33 cellular contexts compared by ENCODE assay signal in genomic region chr5:177423671-177424070, GRCh38. TPM values are rescaled to one million over a fixed set of nuclear protein-coding genes. Genes with fewer than 3 reads are reported as not detected.
"Had no signal": no experiment of that assay in that cellular context is flagged by ENCODE, and none has a peak within 500 bp of the region (broad histone marks: within the 10 kb centered on the region; RNA-seq: fewer than 3 reads in every experiment).

No MANE protein-coding gene starts in this region.

- H3K27me3 Mint-ChIP-seq: activated CD4-positive, alpha-beta T cell treated with anti-CD3 and anti-CD28 coated beads for 36 hours; activated CD4-positive, alpha-beta T cell treated with anti-CD3 and anti-CD28 coated beads, Interleukin-2, amount 10 ng/mL, durations not matched to agents 24 days and 14 days; activated CD8-positive, alpha-beta T cell treated with anti-CD3 and anti-CD28 coated beads for 36 hours; activated naive CD8-positive, alpha-beta T cell; activated T-helper 17 cell treated with anti-CD3 and anti-CD28 coated beads, Interleukin-2, amount 50 U/mL, for 72 hours; effector memory CD8-positive, alpha-beta T cell had no signal

- H3K27me3 ChIP-seq: ascending aorta, breast epithelium, cardiac muscle cell, esophagus muscularis mucosa, foreskin keratinocyte, gastrocnemius medialis, heart left ventricle had no signal

- H3K36me3 Mint-ChIP-seq: activated naive CD8-positive, alpha-beta T cell; brain had no signal

- H3K9me3 Mint-ChIP-seq: activated CD4-positive, alpha-beta T cell treated with anti-CD3 and anti-CD28 coated beads, Interleukin-2, amount 10 ng/mL, durations not matched to agents 24 days and 14 days; activated CD8-positive, alpha-beta T cell treated with anti-CD3 and anti-CD28 coated beads for 36 hours; activated T-cell treated with anti-CD3 and anti-CD28 coated beads, Interleukin-2, amount 50 U/mL, for 4 hours; activated T-helper 17 cell treated with anti-CD3 and anti-CD28 coated beads, Interleukin-2, amount 50 U/mL, for 72 hours; brain; effector memory CD8-positive, alpha-beta T cell had no signal

- H3K27ac Mint-ChIP-seq: activated CD4-positive, alpha-beta T cell treated with anti-CD3 and anti-CD28 coated beads for 36 hours; activated CD4-positive, alpha-beta T cell treated with anti-CD3 and anti-CD28 coated beads, Interleukin-2, amount 10 ng/mL, durations not matched to agents 24 days and 14 days; activated CD8-positive, alpha-beta T cell treated with anti-CD3 and anti-CD28 coated beads for 36 hours had no signal

- H3K36me3 ChIP-seq: ascending aorta, breast epithelium, cardiac muscle cell, esophagus muscularis mucosa, gastrocnemius medialis, heart left ventricle had no signal

- H3K9me3 ChIP-seq: ascending aorta, breast epithelium, esophagus muscularis mucosa, gastrocnemius medialis, heart left ventricle had no signal

- H3K27ac ChIP-seq: ascending aorta, breast epithelium, cardiac muscle cell, esophagus muscularis mucosa, foreskin keratinocyte, gastrocnemius medialis, heart left ventricle had no signal

- H3K4me3 Mint-ChIP-seq: activated CD4-positive, alpha-beta T cell treated with anti-CD3 and anti-CD28 coated beads for 36 hours; activated CD4-positive, alpha-beta T cell treated with anti-CD3 and anti-CD28 coated beads, Interleukin-2, amount 10 ng/mL, durations not matched to agents 24 days and 14 days; activated CD8-positive, alpha-beta T cell treated with anti-CD3 and anti-CD28 coated beads for 36 hours; activated naive CD8-positive, alpha-beta T cell; activated T-cell treated with anti-CD3 and anti-CD28 coated beads, Interleukin-2, amount 50 U/mL, for 4 hours; activated T-helper 17 cell treated with anti-CD3 and anti-CD28 coated beads, Interleukin-2, amount 50 U/mL, for 72 hours; effector memory CD8-positive, alpha-beta T cell had no signal

- DNase-seq: activated CD4-positive, alpha-beta T cell treated with anti-CD3 and anti-CD28 coated beads for 36 hours; activated CD4-positive, alpha-beta T cell treated with anti-CD3 and anti-CD28 coated beads, Interleukin-2, amount 10 ng/mL, durations not matched to agents 24 days and 14 days; activated CD4-positive, alpha-beta T cell treated with anti-CD3 and anti-CD28 coated beads, Interleukin-2, amount 50 U/mL, for 4 hours; activated CD4-positive, CD25-positive, alpha-beta regulatory T cell; activated CD4-positive, CD25-positive, alpha-beta regulatory T cell treated with anti-CD3 and anti-CD28 coated beads, Interleukin-2, amount 50 U/mL, for 72 hours; activated CD8-positive, alpha-beta memory T cell treated with anti-CD3 and anti-CD28 coated beads for 24 hours; activated CD8-positive, alpha-beta T cell treated with anti-CD3 and anti-CD28 coated beads for 36 hours; activated effector memory CD4-positive, alpha-beta T cell treated with Interleukin-2 at 50 U/mL for 16 hours; activated gamma-delta T cell treated with Interleukin-2 at 50 U/mL for 16 hours; activated naive CD4-positive, alpha-beta T cell treated with anti-CD3 and anti-CD28 coated beads, Interleukin-2, amount 50 U/mL, for 16 hours; activated naive CD4-positive, alpha-beta T cell treated with Interleukin-2 at 50 U/mL for 16 hours; activated T-cell treated with anti-CD3 and anti-CD28 coated beads, Interleukin-2, amount 50 U/mL, for 4 hours; central memory CD4-positive, alpha-beta T cell; cortex of kidney; dermis blood vessel endothelial cell; effector CD4-positive, alpha-beta T cell; effector memory CD8-positive, alpha-beta T cell; erythroblast; foreskin keratinocyte; gastrocnemius medialis; glutamatergic neuron; heart left ventricle; T-helper 2 cell had no signal

- FAIRE-seq: colon had no signal

- ATAC-seq: activated CD4-positive, alpha-beta T cell treated with anti-CD3 and anti-CD28 coated beads for 36 hours; activated CD8-positive, alpha-beta T cell treated with anti-CD3 and anti-CD28 coated beads for 36 hours; activated T-cell treated with anti-CD3 and anti-CD28 coated beads, Interleukin-2, amount 50 U/mL, for 4 hours; activated T-helper 17 cell treated with anti-CD3 and anti-CD28 coated beads, Interleukin-2, amount 50 U/mL, for 72 hours; effector memory CD8-positive, alpha-beta T cell; foreskin keratinocyte; gastrocnemius medialis; heart left ventricle had no signal

- H3K4me3 ChIP-seq: ascending aorta, breast epithelium, cardiac muscle cell, esophagus muscularis mucosa, gastrocnemius medialis, heart left ventricle had no signal

RNA-seq across cellular contexts. Expression of gene F12, which starts 14.3 kb away (rescaled TPM):
- total RNA-seq: ascending aorta had no signal

RNA-seq across cellular contexts. Expression of gene PFN3, which starts 23.2 kb away (rescaled TPM):
- total RNA-seq: activated CD4-positive, alpha-beta T cell treated with anti-CD3 and anti-CD28 coated beads for 36 hours; activated CD4-positive, alpha-beta T cell treated with anti-CD3 and anti-CD28 coated beads, Interleukin-2, amount 10 ng/mL, durations not matched to agents 24 days and 14 days; activated CD8-positive, alpha-beta T cell treated with anti-CD3 and anti-CD28 coated beads for 36 hours; activated T-cell treated with anti-CD3 and anti-CD28 coated beads, Interleukin-2, amount 50 U/mL, for 4 hours; activated T-helper 17 cell treated with anti-CD3 and anti-CD28 coated beads, Interleukin-2, amount 50 U/mL, for 72 hours; ascending aorta; breast epithelium; cardiac muscle cell; chondrocyte; dermis blood vessel endothelial cell; esophagus muscularis mucosa; foreskin keratinocyte; gastrocnemius medialis; heart left ventricle; T-helper 1 cell treated with Interleukin-12 subunit alpha and Interleukin-12 subunit beta and Interleukin-4 antibody, amounts not matched to agents 30 ng/mL and 1 ng/mL, for 36 hours had no signal
- polyA plus RNA-seq: cardiac muscle cell, foreskin keratinocyte, heart left ventricle had no signal

RNA-seq across cellular contexts. Expression of gene SLC34A1, which starts 39.4 kb away (rescaled TPM):
- total RNA-seq: activated CD4-positive, alpha-beta T cell treated with anti-CD3 and anti-CD28 coated beads, Interleukin-2, amount 10 ng/mL, durations not matched to agents 24 days and 14 days; activated T-cell treated with anti-CD3 and anti-CD28 coated beads, Interleukin-2, amount 50 U/mL, for 4 hours; ascending aorta; breast epithelium; cardiac muscle cell; chondrocyte; dermis blood vessel endothelial cell; esophagus muscularis mucosa; foreskin keratinocyte; gastrocnemius medialis; heart left ventricle; T-helper 1 cell treated with Interleukin-12 subunit alpha and Interleukin-12 subunit beta and Interleukin-4 antibody, amounts not matched to agents 30 ng/mL and 1 ng/mL, for 36 hours had no signal
- polyA plus RNA-seq: cardiac muscle cell, foreskin keratinocyte, heart left ventricle had no signal
